In genomic region chr2:223075301-223076270, GRCh38 we compare ENCODE assay signal across 13 cellular contexts.
A peak's percentile ranks its signal among the peaks of the same experiment; 100 is the strongest.
DNase-seq lines count a peak whose midpoint lies in the region; ATAC-seq lines count a peak whose summit lies in the region.
"Had no signal": no experiment of that assay in that cellular context is flagged by ENCODE, and none has a peak within 500 bp of the region (broad histone marks: within the 10 kb centered on the region; RNA-seq: fewer than 3 reads in every experiment).

No MANE protein-coding gene starts in this region.

- DNase-seq in HCEC 1CT (peak; percentile 68), fibroblast of peridontal ligament (ENCODE audit: extremely low read depth) (peak; percentile 33), NCI-H2081 (lab: John Stamatoyannopoulos, UW) (no peak), NCI-H2171 treated with DMSO at 0.1 percent for 48 hours (lab: John Stamatoyannopoulos, UW) (no peak), RPMI8226 (no peak)
- DNase-seq in activated CD4-positive, CD25-positive, alpha-beta regulatory T cell treated with anti-CD3 and anti-CD28 coated beads, Interleukin-2, amount 50 U/mL, for 72 hours, result no peak
- DNase-seq: activated CD4-positive, alpha-beta T cell treated with anti-CD3 and anti-CD28 coated beads, Interleukin-2, amount 10 ng/mL, durations not matched to agents 7 days and 5 days; anterior cingulate cortex; erythroblast; NCI-H1417 treated with DMSO at 0.1 percent for 48 hours; ovary had no signal

- peak; percentile 78 for ATAC-seq in GM18873 (IDR thresholded peaks at IDR 0.05; ENCODE audit: low FRiP score, unreplicated experiment)
- peak; percentile 89 for ATAC-seq in HG03432 (IDR thresholded peaks at IDR 0.05; ENCODE audit: unreplicated experiment)

Comparison
In these comparisons a context has a peak if more than half of its experiments do, and no peak if none do; other contexts are left out.
1. DNase-seq: peak in HCEC 1CT (single experiment) and fibroblast of peridontal ligament (single experiment); none in NCI-H2081 (0 of 2), NCI-H2171 treated with DMSO at 0.1 percent for 48 hours (single experiment), activated CD4-positive, CD25-positive, alpha-beta regulatory T cell treated with anti-CD3 and anti-CD28 coated beads, Interleukin-2, amount 50 U/mL, for 72 hours (single experiment) and RPMI8226 (single experiment).